31 cellular contexts compared by ENCODE assay signal in the genomic region with DNA sequence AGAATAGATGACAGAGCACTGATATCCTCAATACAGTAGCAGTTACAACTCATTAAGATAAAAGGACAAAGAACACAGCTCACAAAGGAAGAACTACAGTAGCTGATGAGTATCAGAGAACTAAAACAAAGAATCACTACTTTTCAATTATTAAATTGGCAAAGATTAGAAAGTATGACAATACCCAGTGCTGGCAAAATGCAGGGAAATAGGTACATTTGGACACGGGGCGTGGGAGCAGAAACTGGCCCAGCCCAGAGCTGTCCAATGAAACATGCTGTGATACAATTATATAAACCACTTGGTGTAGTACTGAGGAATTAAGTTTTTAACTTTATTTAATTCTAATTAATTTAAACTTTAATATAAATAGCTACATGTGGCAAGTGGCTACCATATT.
A peak's percentile ranks its signal among the peaks of the same experiment; 100 is the strongest.
DNase-seq lines count a peak whose midpoint lies in the region; ATAC-seq and TF ChIP-seq lines count a peak whose summit lies in the region.
"Had no signal": no experiment of that assay in that cellular context is flagged by ENCODE, and none has a peak within 500 bp of the region (broad histone marks: within the 10 kb centered on the region; RNA-seq: fewer than 3 reads in every experiment).

No MANE protein-coding gene starts in this region.

- no peaks in the 10 kb centered on the region for H3K9me3 Mint-ChIP-seq in central memory CD8-positive, alpha-beta T cell
- H3K9me3 Mint-ChIP-seq: CD4-positive, alpha-beta memory T cell; CD4-positive, alpha-beta T cell; CD4-positive, CD25-positive, alpha-beta regulatory T cell; CD8-positive, alpha-beta memory T cell; CD8-positive, alpha-beta T cell had no signal

- no peaks in the 10 kb centered on the region for H3K27me3 Mint-ChIP-seq in central memory CD8-positive, alpha-beta T cell
- H3K27me3 Mint-ChIP-seq: B cell; CD4-positive, alpha-beta memory T cell; CD4-positive, alpha-beta T cell; CD4-positive, CD25-positive, alpha-beta regulatory T cell; CD8-positive, alpha-beta memory T cell had no signal

- no peak overlapping the region for H3K27ac ChIP-seq in HEK293 (ENCODE audit: extremely low read depth, low read depth, low read length)
- H3K27ac ChIP-seq: 22Rv1; A549; BLaER1; BLaER1 treated with 17β-estradiol and CSF1 and Interleukin-3, amounts not matched to agents 10 nM and 100 nM; C4-2B had no signal

- no peak overlapping the region for H3K4me3 ChIP-seq in HEK293 (ENCODE audit: low read depth, low read length)
- H3K4me3 ChIP-seq: A549; BLaER1; BLaER1 treated with 17β-estradiol and CSF1 and Interleukin-3, amounts not matched to agents 10 nM and 100 nM had no signal

- no peaks in the 10 kb centered on the region for H3K9me3 ChIP-seq in HEK293 (ENCODE audit: control insufficient read depth, insufficient read depth, low read depth, low read length)
- H3K9me3 ChIP-seq: A549, BE2C, Caco-2 had no signal

- no peaks in the 10 kb centered on the region for H3K4me1 Mint-ChIP-seq in central memory CD8-positive, alpha-beta T cell
- H3K4me1 Mint-ChIP-seq: B cell had no signal

- POLR2A ChIA-PET in HEK293 (lab: Yijun Ruan, JAX), result no interaction called here

- no peaks in the 10 kb centered on the region for H3K4me1 ChIP-seq in HEK293 (ENCODE audit: control insufficient read depth, insufficient read depth, low read length)
- H3K4me1 ChIP-seq: A549, BE2C had no signal

- CTCF ChIA-PET in HEK293 (lab: Yijun Ruan, JAX), result no interaction called here

- H3K36me3 Mint-ChIP-seq in central memory CD8-positive, alpha-beta T cell (ENCODE audit: insufficient read depth), result peaks cover 16% of the 10 kb centered on the region

- ATAC-seq in central memory CD8-positive, alpha-beta T cell (replicated peaks; ENCODE audit: extremely low read depth, poor library complexity, severe bottlenecking), result no peak
- ATAC-seq: A549; CD8-positive, alpha-beta T cell had no signal

- peak overlapping the region; percentile 44 for H3K27ac Mint-ChIP-seq in central memory CD8-positive, alpha-beta T cell (ENCODE audit: low read depth)
- H3K27ac Mint-ChIP-seq: B cell; CD14-positive monocyte; CD4-positive, alpha-beta memory T cell; CD4-positive, alpha-beta T cell; CD8-positive, alpha-beta T cell had no signal

- H3K4me3 Mint-ChIP-seq in central memory CD8-positive, alpha-beta T cell, result no peak overlapping the region
- H3K4me3 Mint-ChIP-seq: B cell; CD14-positive monocyte; CD4-positive, alpha-beta memory T cell; CD4-positive, alpha-beta T cell; CD4-positive, CD25-positive, alpha-beta regulatory T cell; CD8-positive, alpha-beta memory T cell; CD8-positive, alpha-beta T cell had no signal

- peaks cover 0 to 6% of the 10 kb centered on the region in 2 experiments; a peak in 1 of 3 replicates for H3K36me3 ChIP-seq in HEK293 (ENCODE audit: control insufficient read depth in 2 of 2, insufficient read depth in 1 of 2, low read length in 2 of 2)
- H3K36me3 ChIP-seq: BE2C had no signal

- TF ChIP-seq CTCF in HEK293 (tag by site-specific recombination; IDR thresholded peaks at IDR 0.05), result no peak

- DNase-seq in central memory CD8-positive, alpha-beta T cell (ENCODE audit: low spot score in 2 of 2), result no peak
- DNase-seq in NOMO-1 treated with DMSO at 0.1 percent for 48 hours (lab: John Stamatoyannopoulos, UW; ENCODE audit: unreplicated experiment) (no peak), NCI-H1436 treated with DMSO at 0.1 percent for 48 hours (lab: John Stamatoyannopoulos, UW) (no peak)
- DNase-seq: 8988T; ACHN; AML-193; BE2C; C1 segment of cervical spinal cord; Caco-2; Calu3; CD4-positive, alpha-beta memory T cell; CD4-positive, alpha-beta T cell; CD4-positive, CD25-positive, alpha-beta regulatory T cell; CD8-positive, alpha-beta memory T cell; CD8-positive, alpha-beta T cell; COR-L47; DMS 273 treated with DMSO at 0.1 percent for 48 hours; DMS153; DMS53; DMS79; DMS79 treated with DMSO at 0.1 percent for 48 hours; DND-41; EL had no signal

TF ChIP-seq in HEK293, 187 proteins besides CTCF, POLR2A, EP300 and RAD21:
- peak; percentile 94 for TF ChIP-seq ZNF184 (tag by site-specific recombination; IDR thresholded peaks at IDR 0.05)
- TF ChIP-seq, protein P1, sequence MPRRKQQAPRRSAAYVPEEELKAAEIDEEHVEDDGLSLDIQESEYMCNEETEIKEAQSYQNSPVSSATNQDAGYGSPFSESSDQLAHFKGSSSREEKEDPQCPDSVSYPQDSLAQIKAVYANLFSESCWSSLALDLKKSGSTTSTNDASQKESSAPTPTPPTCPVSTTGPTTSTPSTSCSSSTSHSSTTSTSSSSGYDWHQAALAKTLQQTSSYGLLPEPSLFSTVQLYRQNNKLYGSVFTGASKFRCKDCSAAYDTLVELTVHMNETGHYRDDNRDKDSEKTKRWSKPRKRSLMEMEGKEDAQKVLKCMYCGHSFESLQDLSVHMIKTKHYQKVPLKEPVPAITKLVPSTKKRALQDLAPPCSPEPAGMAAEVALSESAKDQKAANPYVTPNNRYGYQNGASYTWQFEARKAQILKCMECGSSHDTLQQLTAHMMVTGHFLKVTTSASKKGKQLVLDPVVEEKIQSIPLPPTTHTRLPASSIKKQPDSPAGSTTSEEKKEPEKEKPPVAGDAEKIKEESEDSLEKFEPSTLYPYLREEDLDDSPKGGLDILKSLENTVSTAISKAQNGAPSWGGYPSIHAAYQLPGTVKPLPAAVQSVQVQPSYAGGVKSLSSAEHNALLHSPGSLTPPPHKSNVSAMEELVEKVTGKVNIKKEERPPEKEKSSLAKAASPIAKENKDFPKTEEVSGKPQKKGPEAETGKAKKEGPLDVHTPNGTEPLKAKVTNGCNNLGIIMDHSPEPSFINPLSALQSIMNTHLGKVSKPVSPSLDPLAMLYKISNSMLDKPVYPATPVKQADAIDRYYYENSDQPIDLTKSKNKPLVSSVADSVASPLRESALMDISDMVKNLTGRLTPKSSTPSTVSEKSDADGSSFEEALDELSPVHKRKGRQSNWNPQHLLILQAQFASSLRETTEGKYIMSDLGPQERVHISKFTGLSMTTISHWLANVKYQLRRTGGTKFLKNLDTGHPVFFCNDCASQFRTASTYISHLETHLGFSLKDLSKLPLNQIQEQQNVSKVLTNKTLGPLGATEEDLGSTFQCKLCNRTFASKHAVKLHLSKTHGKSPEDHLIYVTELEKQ (tag by site-specific recombination; IDR thresholded peaks at IDR 0.05; ENCODE audit: borderline replicate concordance), result no peak
- TF ChIP-seq ZNF2 (tag by site-specific recombination; IDR thresholded peaks at IDR 0.05), result no peak
